In the genomic region with DNA sequence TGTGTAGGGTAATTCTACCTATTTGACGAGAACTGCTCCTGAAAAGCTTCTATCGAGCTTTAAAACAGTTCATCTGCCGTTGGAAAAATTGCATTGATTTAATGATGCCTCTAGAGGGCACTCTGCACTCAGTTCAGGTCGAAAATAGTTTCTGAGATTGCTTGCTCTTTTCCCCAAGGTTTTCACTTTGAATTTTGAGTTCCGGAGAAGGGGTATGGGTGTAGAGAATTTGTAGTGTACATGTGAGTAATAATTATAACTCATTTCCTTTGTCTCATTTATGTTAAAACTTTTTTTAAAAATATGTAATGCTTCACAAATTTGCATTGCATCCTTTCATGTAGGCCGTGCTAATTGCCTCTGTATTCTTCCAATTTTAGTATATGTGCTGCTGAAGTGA, we compare ENCODE assay signal across 9 cellular contexts. TPM values are rescaled to one million over a fixed set of nuclear protein-coding genes. Genes with fewer than 3 reads are reported as not detected.
DNase-seq lines count a peak whose midpoint lies in the region; ATAC-seq and TF ChIP-seq lines count a peak whose summit lies in the region.
"Had no signal": no experiment of that assay in that cellular context is flagged by ENCODE, and none has a peak within 500 bp of the region (broad histone marks: within the 10 kb centered on the region; RNA-seq: fewer than 3 reads in every experiment).

No MANE protein-coding gene starts in this region.

- DNase-seq in BJ (ENCODE audit: low read depth) (no peak), NAMALWA (ENCODE audit: low spot score) (peak; percentile 59), WERI-Rb-1 (peak; percentile 13), foreskin keratinocyte (peak in 1 of 2 donors; percentile 33), sigmoid colon (no peak), cerebellar nuclear complex (lab: John Stamatoyannopoulos, UW) (no peak), GF-D8 (lab: John Stamatoyannopoulos, UW) (no peak)

- TF ChIP-seq CTCF in BJ (IDR thresholded peaks at IDR 0.05; ENCODE audit: insufficient read depth, low read depth, low read length) (peak; percentile 71), GM12873 (IDR thresholded peaks at IDR 0.05; ENCODE audit: insufficient read depth, low read depth, low read length, missing control alignments) (peak; percentile 71), WERI-Rb-1 (IDR thresholded peaks at IDR 0.05; ENCODE audit: low read depth, low read length) (peak; percentile 74), foreskin keratinocyte (conservative IDR thresholded peaks at IDR 0.05) (peak; percentile 81), sigmoid colon (IDR thresholded peaks at IDR 0.05) (peak in 3 of 4 experiments; percentile 36 to 60 (median 52))

- no peaks in the 10 kb centered on the region for H3K4me1 ChIP-seq in foreskin keratinocyte
- H3K4me1 ChIP-seq in sigmoid colon: no peaks in the 10 kb centered on the region

- intact Hi-C loops in sigmoid colon (cut with DNase I): loop anchor here (1.0 to 10.0 kb wide), 2 partner anchors 60 to 542 kb away; no protein-coding TSS in a partner anchor

- no peak for TF ChIP-seq EP300 in sigmoid colon (IDR thresholded peaks at IDR 0.05)

- 18 to 19% methylated on average over 6 of the region's 6 CpGs for WGBS in sigmoid colon, 2 donors

- POLR2A ChIA-PET in BJ (lab: Charles Lee): no interaction called here

- H3K27me3 ChIP-seq in BJ (ENCODE audit: control insufficient read depth, insufficient read depth, low read length) (no peaks in the 10 kb centered on the region), WERI-Rb-1 (ENCODE audit: insufficient read depth, low read depth, severe bottlenecking) (no peaks in the 10 kb centered on the region), foreskin keratinocyte (peaks cover 13% of the 10 kb centered on the region), sigmoid colon (no peaks in the 10 kb centered on the region)

- no peak overlapping the region for H3K4me3 ChIP-seq in BJ (ENCODE audit: low read depth, low read length)
- H3K4me3 ChIP-seq in WERI-Rb-1 (ENCODE audit: low read depth, low read length): no peak overlapping the region
- no peak overlapping the region for H3K4me3 ChIP-seq in sigmoid colon
- H3K4me3 ChIP-seq: skin epidermis had no signal

- no peak for TF ChIP-seq POLR2A in sigmoid colon (IDR thresholded peaks at IDR 0.05)

- peak; percentile 48 for ATAC-seq in foreskin keratinocyte

- H3K27ac ChIP-seq in WERI-Rb-1 (no peak overlapping the region), foreskin keratinocyte (no peak overlapping the region), sigmoid colon (no peak overlapping the region)

- CTCF ChIA-PET in BJ (lab: Yijun Ruan, JAX): interaction anchor here (0.6 to 6.8 kb wide), 33 partner anchors 8 to 470 kb away, joined by 3 to 182 read pairs (median 4); no protein-coding TSS in a partner anchor

- H3K36me3 ChIP-seq in BJ (ENCODE audit: control insufficient read depth, insufficient read depth, low read length) (no peaks in the 10 kb centered on the region), WERI-Rb-1 (no peaks in the 10 kb centered on the region), sigmoid colon (no peaks in the 10 kb centered on the region)

- no peaks in the 10 kb centered on the region for H3K9me3 ChIP-seq in WERI-Rb-1 (ENCODE audit: severe bottlenecking)
- H3K9me3 ChIP-seq in sigmoid colon: no peaks in the 10 kb centered on the region

RNA-seq across cellular contexts. Expression of a gene that starts 28.4 kb away (rescaled TPM):
- polyA plus RNA-seq in BJ (2011; rRNA removed) (0.20 and 0.33 TPM in 2 replicates), foreskin keratinocyte (0.12 and 0.16 TPM in 2 replicates), sigmoid colon (10 to 100 TPM in 1 of 3 donors, 1 to 10 TPM in 1, not detected in 1; 3.0 to 18.1 TPM)
- polyA minus RNA-seq in BJ (2011; rRNA and poly(A)+ RNA removed): 0.19 TPM in 1 of 2 replicates, not detected in the other
- total RNA-seq in foreskin keratinocyte (0.10 and 0.21 TPM in 2 replicates), sigmoid colon (under 1 TPM in 1 of 4 donors, not detected in 3; 0.49 TPM)

Comparison
In these comparisons a context has a peak if more than half of its experiments do, and no peak if none do; other contexts are left out.
1. DNase-seq: peak in NAMALWA (single experiment) and WERI-Rb-1 (single experiment); none in BJ (single experiment), sigmoid colon (single experiment), cerebellar nuclear complex (0 of 2) and GF-D8 (single experiment).
2. Peak in every context shown above with its lines, with median percentiles within 50 percentile points of each other: CTCF ChIP-seq.